In genomic region chr6:42378125-42378524, GRCh38 we compare ENCODE assay signal across 11 cellular contexts.
A peak's percentile ranks its signal among the peaks of the same experiment; 100 is the strongest.
DNase-seq lines count a peak whose midpoint lies in the region; ATAC-seq and TF ChIP-seq lines count a peak whose summit lies in the region.
"Had no signal": no experiment of that assay in that cellular context is flagged by ENCODE, and none has a peak within 500 bp of the region (broad histone marks: within the 10 kb centered on the region; RNA-seq: fewer than 3 reads in every experiment).

No MANE protein-coding gene starts in this region.

- H3K27me3 ChIP-seq in CD8-positive, alpha-beta memory T cell (ENCODE audit: insufficient read depth, low read length, poor library complexity, severe bottlenecking), result no peaks in the 10 kb centered on the region
- H3K27me3 ChIP-seq in stomach (no peaks in the 10 kb centered on the region), foreskin keratinocyte (no peaks in the 10 kb centered on the region)

- no peaks in the 10 kb centered on the region for H3K36me3 ChIP-seq in CD8-positive, alpha-beta memory T cell (ENCODE audit: insufficient read depth, low read length)
- H3K36me3 ChIP-seq in stomach, result no peaks in the 10 kb centered on the region

- no peak for TF ChIP-seq POLR2A in stomach (IDR thresholded peaks at IDR 0.05)

- no peak overlapping the region for H3K27ac ChIP-seq in CD8-positive, alpha-beta memory T cell (ENCODE audit: low read depth, low read length)
- H3K27ac ChIP-seq in stomach, result no peak overlapping the region
- H3K27ac ChIP-seq in foreskin keratinocyte, result no peak overlapping the region
- H3K27ac ChIP-seq: epithelial cell of prostate had no signal

- TF ChIP-seq CTCF in stomach (IDR thresholded peaks at IDR 0.05) (no peak), foreskin keratinocyte (conservative IDR thresholded peaks at IDR 0.05) (no peak)

- peaks cover 0 to 12% (median 4%) of the 10 kb centered on the region in 3 donors for H3K36me3 Mint-ChIP-seq in CD8-positive, alpha-beta memory T cell
- peaks cover 4% of the 10 kb centered on the region for H3K36me3 Mint-ChIP-seq in activated naive CD4-positive, alpha-beta T cell treated with anti-CD3 and anti-CD28 coated beads, Interleukin-2, amount 10 ng/mL, durations not matched to agents 7 days and 5 days
- H3K36me3 Mint-ChIP-seq in natural killer cell treated with Interleukin-12 subunit alpha and Interleukin-12 subunit beta and Interleukin-15 and Interleukin-18, amount 100 ng/mL, for 72 hours, result peaks cover 5% of the 10 kb centered on the region

- peaks cover 44% of the 10 kb centered on the region for H3K4me1 ChIP-seq in CD8-positive, alpha-beta memory T cell (ENCODE audit: insufficient read depth, low read length)
- H3K4me1 ChIP-seq in stomach, result peaks cover 0 to 35% (median 4%) of the 10 kb centered on the region in 4 donors
- H3K4me1 ChIP-seq in foreskin keratinocyte, result no peaks in the 10 kb centered on the region

- no peaks in the 10 kb centered on the region for H3K9me3 Mint-ChIP-seq in CD8-positive, alpha-beta memory T cell
- no peaks in the 10 kb centered on the region for H3K9me3 Mint-ChIP-seq in activated naive CD4-positive, alpha-beta T cell treated with anti-CD3 and anti-CD28 coated beads, Interleukin-2, amount 10 ng/mL, durations not matched to agents 7 days and 5 days
- H3K9me3 Mint-ChIP-seq in natural killer cell treated with Interleukin-12 subunit alpha and Interleukin-12 subunit beta and Interleukin-15 and Interleukin-18, amount 100 ng/mL, for 72 hours, result no peaks in the 10 kb centered on the region

- ATAC-seq in GM21360 (IDR thresholded peaks at IDR 0.05; ENCODE audit: unreplicated experiment), result peak; percentile 51
- ATAC-seq in natural killer cell treated with Interleukin-12 subunit alpha and Interleukin-12 subunit beta and Interleukin-15 and Interleukin-18, amount 100 ng/mL, for 72 hours, result peak in 1 of 2 donors; percentile 66
- no peak for ATAC-seq in foreskin keratinocyte

- POLR2A ChIA-PET in CD8-positive, alpha-beta memory T cell (lab: Charles Lee), result interaction anchor here (0.6 to 0.7 kb wide), 2 partner anchors 74 to 77 kb away, joined by 3 to 4 read pairs; no protein-coding TSS in a partner anchor

- H3K4me3 ChIP-seq in CD8-positive, alpha-beta memory T cell (ENCODE audit: low read length), result peak overlapping the region; percentile 5
- H3K4me3 ChIP-seq in stomach, result no peak overlapping the region

- H3K27me3 Mint-ChIP-seq in CD8-positive, alpha-beta memory T cell, result no peaks in the 10 kb centered on the region
- H3K27me3 Mint-ChIP-seq in activated naive CD4-positive, alpha-beta T cell treated with anti-CD3 and anti-CD28 coated beads, Interleukin-2, amount 10 ng/mL, durations not matched to agents 7 days and 5 days, result no peaks in the 10 kb centered on the region
- H3K27me3 Mint-ChIP-seq in natural killer cell treated with Interleukin-12 subunit alpha and Interleukin-12 subunit beta and Interleukin-15 and Interleukin-18, amount 100 ng/mL, for 72 hours, result no peaks in the 10 kb centered on the region

- no peak for TF ChIP-seq EP300 in stomach (IDR thresholded peaks at IDR 0.05)

- H3K4me3 Mint-ChIP-seq in CD8-positive, alpha-beta memory T cell, result peak overlapping the region in 6 of 7 donors; percentile 20 to 82 (median 72)
- H3K4me3 Mint-ChIP-seq in activated naive CD4-positive, alpha-beta T cell treated with anti-CD3 and anti-CD28 coated beads, Interleukin-2, amount 10 ng/mL, durations not matched to agents 7 days and 5 days, result peak overlapping the region; percentile 55
- H3K4me3 Mint-ChIP-seq in natural killer cell treated with Interleukin-12 subunit alpha and Interleukin-12 subunit beta and Interleukin-15 and Interleukin-18, amount 100 ng/mL, for 72 hours, result peak overlapping the region; percentile 58

- H3K27ac Mint-ChIP-seq in CD8-positive, alpha-beta memory T cell, result peak overlapping the region; percentile 23 to 91 (median 86)
- peak overlapping the region; percentile 86 for H3K27ac Mint-ChIP-seq in activated naive CD4-positive, alpha-beta T cell treated with anti-CD3 and anti-CD28 coated beads, Interleukin-2, amount 10 ng/mL, durations not matched to agents 7 days and 5 days
- H3K27ac Mint-ChIP-seq in natural killer cell treated with Interleukin-12 subunit alpha and Interleukin-12 subunit beta and Interleukin-15 and Interleukin-18, amount 100 ng/mL, for 72 hours, result peak overlapping the region; percentile 77 to 91

- CTCF ChIA-PET in CD8-positive, alpha-beta memory T cell (lab: Charles Lee), result interaction anchor here (1.1 to 2.2 kb wide), 3 partner anchors 12 to 16 kb away, joined by 3 to 12 read pairs (median 3); no protein-coding TSS in a partner anchor
- CTCF ChIA-PET in activated naive CD4-positive, alpha-beta T cell treated with anti-CD3 and anti-CD28 coated beads, Interleukin-2, amount 10 ng/mL, durations not matched to agents 7 days and 5 days (lab: Charles Lee), result interaction anchor here (1.8 to 2.5 kb wide), 2 partner anchors 11 to 13 kb away, joined by 11 to 15 read pairs; no protein-coding TSS in a partner anchor

- DNase-seq in CD8-positive, alpha-beta memory T cell, result peak in 1 of 5 donors; percentile 44
- DNase-seq in activated naive CD4-positive, alpha-beta T cell treated with anti-CD3 and anti-CD28 coated beads, Interleukin-2, amount 10 ng/mL, durations not matched to agents 7 days and 5 days, result peak; percentile 58
- DNase-seq in natural killer cell treated with Interleukin-12 subunit alpha and Interleukin-12 subunit beta and Interleukin-15 and Interleukin-18, amount 100 ng/mL, for 72 hours (ENCODE audit: low spot score), result no peak
- DNase-seq in stomach (no peak), foreskin keratinocyte (no peak), globus pallidus (ENCODE audit: low spot score) (no peak)
- DNase-seq: cerebellar nuclear complex, head of caudate nucleus, retina had no signal

- peaks cover 56 to 83% (median 77%) of the 10 kb centered on the region in 3 donors for H3K4me1 Mint-ChIP-seq in CD8-positive, alpha-beta memory T cell
- H3K4me1 Mint-ChIP-seq in activated naive CD4-positive, alpha-beta T cell treated with anti-CD3 and anti-CD28 coated beads, Interleukin-2, amount 10 ng/mL, durations not matched to agents 7 days and 5 days, result peaks cover 62% of the 10 kb centered on the region
- H3K4me1 Mint-ChIP-seq in natural killer cell treated with Interleukin-12 subunit alpha and Interleukin-12 subunit beta and Interleukin-15 and Interleukin-18, amount 100 ng/mL, for 72 hours (ENCODE audit: low read depth in 2 of 2), result peaks cover 56 to 64% of the 10 kb centered on the region in 2 donors

- 21 to 47% (median 35%) methylated on average over 5 of the region's 5 CpGs for WGBS in stomach, 5 donors

- no peaks in the 10 kb centered on the region for H3K9me3 ChIP-seq in CD8-positive, alpha-beta memory T cell (ENCODE audit: low read length)
- H3K9me3 ChIP-seq in stomach, result no peaks in the 10 kb centered on the region

- intact Hi-C loops in stomach (cut with DNase I; ENCODE audit: low total_unique reads), result no loop called here
